ENCODE assay signal across 8 cellular contexts in the genomic region with DNA sequence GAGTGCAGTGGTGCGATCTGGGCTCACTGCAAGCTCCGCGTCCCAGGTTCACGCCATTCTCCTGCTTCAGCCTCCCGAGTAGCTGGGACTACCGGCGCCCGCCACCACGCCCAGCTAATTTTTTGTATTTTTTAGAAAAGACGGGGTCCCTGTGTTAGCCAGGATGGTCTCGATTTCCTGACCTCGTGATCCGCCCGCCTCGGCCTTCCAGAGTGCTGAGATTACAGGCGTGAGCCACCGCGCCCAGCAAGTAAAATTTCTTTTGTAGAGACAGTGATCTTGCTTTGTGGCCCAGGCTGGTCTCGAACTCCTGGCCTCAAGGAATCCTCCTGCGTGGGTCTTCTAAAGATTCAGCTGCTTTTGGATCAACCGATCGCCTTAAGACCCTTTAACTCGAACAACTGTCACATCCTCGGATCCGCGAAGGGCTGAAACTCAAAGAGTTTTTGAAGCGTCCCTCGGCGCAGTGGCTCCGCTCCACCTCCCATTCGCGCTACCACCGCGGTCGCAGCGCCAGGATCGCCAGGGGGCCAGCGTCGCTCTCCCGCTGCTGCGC. TPM values are rescaled to one million over a fixed set of nuclear protein-coding genes. Genes with fewer than 3 reads are reported as not detected.
DNase-seq lines count a peak whose midpoint lies in the region; TF ChIP-seq lines count a peak whose summit lies in the region.
"Not testable (repeated sequence)": the region's sequence is repeated elsewhere in the genome, so short reads cannot be mapped to it uniquely, and the experiment has no call there.

No MANE protein-coding gene starts in this region.

- H3K9me2 ChIP-seq in OCI-LY7 (ENCODE audit: insufficient read depth, low read length), result not testable (repeated sequence)

- H3K27me3 ChIP-seq in left ventricle myocardium inferior (ENCODE audit: low read depth); muscle layer of colon (ENCODE audit: control insufficient read depth in 1 of 2, insufficient read depth in 2 of 2, low read length in 2 of 2): not testable (repeated sequence)

- not testable (repeated sequence) for H4K20me1 ChIP-seq in OCI-LY7 (ENCODE audit: insufficient read depth, low read length)

- CTCF ChIA-PET in OCI-LY7 (lab: Charles Lee; ENCODE audit: unreplicated experiment), result not testable (repeated sequence)

- not testable (repeated sequence) for DNase-seq in OCI-LY7 (ENCODE audit: low spot score); activated T-helper 1 cell treated with anti-CD3 and anti-CD28 coated beads, Interleukin-12 subunit alpha, Interleukin-12 subunit beta, Interleukin-2, Interleukin-4 antibody, amounts not matched to agents 30 ng/mL and 10 ng/mL and 1 ng/mL, durations not matched to agents 14 hours and 24 hours and 36 hours (ENCODE audit: low spot score); left ventricle myocardium inferior

- H3K4me3 ChIP-seq in OCI-LY7 (ENCODE audit: low read depth, low read length, poor library complexity, severe bottlenecking) (peak overlapping the region; percentile 71), left ventricle myocardium inferior (peak overlapping the region; percentile 90), muscle layer of colon (ENCODE audit: low read depth in 1 of 2, low read length in 2 of 2) (peak overlapping the region; percentile 83 to 89), skin epidermis (peak overlapping the region; percentile 58 to 96 (median 85))

- POLR2A ChIA-PET in OCI-LY7 (lab: Charles Lee), result interaction anchor here (0.5 to 2.0 kb wide), 6 partner anchors 9 to 99 kb away, joined by 3 to 8 read pairs (median 6); no protein-coding TSS in a partner anchor

- TF ChIP-seq CTCF in 22Rv1 (IDR thresholded peaks at IDR 0.05) (peak; percentile 30), GM12874 (IDR thresholded peaks at IDR 0.05; ENCODE audit: insufficient read depth, low read depth, low read length) (0 out of 2 replicates have a peak, but pooled peaks have one; percentile 12), OCI-LY7 (conservative IDR thresholded peaks at IDR 0.05; ENCODE audit: low read length) (0 out of 2 replicates have a peak, but pooled peaks have one; percentile 40), left ventricle myocardium inferior (IDR thresholded peaks at IDR 0.05; ENCODE audit: borderline replicate concordance) (peak; percentile 47)

- not testable (repeated sequence) for H3K9me3 ChIP-seq in OCI-LY7 (ENCODE audit: low read length); left ventricle myocardium inferior (replicated peaks); muscle layer of colon (ENCODE audit: low read length)

- peaks cover 41% of the 10 kb centered on the region; the same call in 1 of the 2 replicates for H3K79me2 ChIP-seq in OCI-LY7 (ENCODE audit: insufficient read depth, low read depth, low read length)

- TSS peak; percentile 91 for BruUV-seq in OCI-LY7 (replicated peaks; lab: Mats Ljungman, UMichigan)

- H3K36me3 ChIP-seq in OCI-LY7 (ENCODE audit: insufficient read depth, low read length); left ventricle myocardium inferior; muscle layer of colon (ENCODE audit: insufficient read depth, low read length): not testable (repeated sequence)

- peak overlapping the region; percentile 73 for H3K9ac ChIP-seq in muscle layer of colon (ENCODE audit: low read length)

- peak overlapping the region; percentile 94 for H3K27ac Mint-ChIP-seq in activated T-helper 1 cell treated with anti-CD3 and anti-CD28 coated beads, Interleukin-12 subunit alpha, Interleukin-12 subunit beta, Interleukin-2, Interleukin-4 antibody, amounts not matched to agents 30 ng/mL and 10 ng/mL and 1 ng/mL, durations not matched to agents 14 hours and 24 hours and 36 hours

- intact Hi-C loops in OCI-LY7 (cut with micrococcal nuclease; ENCODE audit: unreplicated experiment), result loop anchor here (1.0 to 5.0 kb wide), 2 partner anchors 25 to 96 kb away; a partner anchor contains a TSS
- intact Hi-C loops in activated T-helper 1 cell treated with anti-CD3 and anti-CD28 coated beads, Interleukin-12 subunit alpha, Interleukin-12 subunit beta, Interleukin-2, Interleukin-4 antibody, amounts not matched to agents 30 ng/mL and 10 ng/mL and 1 ng/mL, durations not matched to agents 14 hours and 24 hours and 36 hours (cut with micrococcal nuclease), result loop anchor here (1.0 to 10.0 kb wide), 10 partner anchors 25 to 651 kb away; a partner anchor contains a TSS
- intact Hi-C loops in left ventricle myocardium inferior (cut with micrococcal nuclease), result not testable (repeated sequence)

- peak overlapping the region; percentile 93 for H3K27ac ChIP-seq in 22Rv1
- peak overlapping the region; percentile 80 for H3K27ac ChIP-seq in OCI-LY7 (ENCODE audit: low read depth, low read length, poor library complexity, severe bottlenecking)
- H3K27ac ChIP-seq in cingulate gyrus (ENCODE audit: low read depth, low read length), result peak overlapping the region; percentile 89
- peak overlapping the region; percentile 97 for H3K27ac ChIP-seq in left ventricle myocardium inferior (replicated peaks)
- H3K27ac ChIP-seq in muscle layer of colon (ENCODE audit: low read depth, low read length), result peak overlapping the region; percentile 97
- H3K27ac ChIP-seq in skin epidermis, result peak overlapping the region; percentile 54 to 99 (median 97)

- H3K4me3 Mint-ChIP-seq in activated T-helper 1 cell treated with anti-CD3 and anti-CD28 coated beads, Interleukin-12 subunit alpha, Interleukin-12 subunit beta, Interleukin-2, Interleukin-4 antibody, amounts not matched to agents 30 ng/mL and 10 ng/mL and 1 ng/mL, durations not matched to agents 14 hours and 24 hours and 36 hours, result peak overlapping the region; percentile 94

- not testable (repeated sequence) for H3K27me3 Mint-ChIP-seq in activated T-helper 1 cell treated with anti-CD3 and anti-CD28 coated beads, Interleukin-12 subunit alpha, Interleukin-12 subunit beta, Interleukin-2, Interleukin-4 antibody, amounts not matched to agents 30 ng/mL and 10 ng/mL and 1 ng/mL, durations not matched to agents 14 hours and 24 hours and 36 hours (ENCODE audit: insufficient read depth)

- not testable (repeated sequence) for H3K4me1 ChIP-seq in OCI-LY7 (ENCODE audit: insufficient read depth, low read length, poor library complexity, severe bottlenecking)
- H3K4me1 ChIP-seq in left ventricle myocardium inferior (peaks cover 37% of the 10 kb centered on the region), muscle layer of colon (ENCODE audit: insufficient read depth, low read length) (peaks cover 14% of the 10 kb centered on the region)

- not testable (repeated sequence) for H3K9me3 Mint-ChIP-seq in activated T-helper 1 cell treated with anti-CD3 and anti-CD28 coated beads, Interleukin-12 subunit alpha, Interleukin-12 subunit beta, Interleukin-2, Interleukin-4 antibody, amounts not matched to agents 30 ng/mL and 10 ng/mL and 1 ng/mL, durations not matched to agents 14 hours and 24 hours and 36 hours

- peaks cover 15% of the 10 kb centered on the region for H3K4me1 Mint-ChIP-seq in activated T-helper 1 cell treated with anti-CD3 and anti-CD28 coated beads, Interleukin-12 subunit alpha, Interleukin-12 subunit beta, Interleukin-2, Interleukin-4 antibody, amounts not matched to agents 30 ng/mL and 10 ng/mL and 1 ng/mL, durations not matched to agents 14 hours and 24 hours and 36 hours (ENCODE audit: low read depth)

- peak overlapping the region; percentile 72 for H3K4me2 ChIP-seq in OCI-LY7 (ENCODE audit: low read length)

- peak overlapping the region; percentile 51; the same call in 1 of the 2 replicates for H2AFZ ChIP-seq in OCI-LY7 (ENCODE audit: low read length)

- not testable (repeated sequence) for H3K36me3 Mint-ChIP-seq in activated T-helper 1 cell treated with anti-CD3 and anti-CD28 coated beads, Interleukin-12 subunit alpha, Interleukin-12 subunit beta, Interleukin-2, Interleukin-4 antibody, amounts not matched to agents 30 ng/mL and 10 ng/mL and 1 ng/mL, durations not matched to agents 14 hours and 24 hours and 36 hours (ENCODE audit: low read depth)

RNA-seq across cellular contexts. Expression of a gene that starts 25.1 kb away (rescaled TPM):
- 32.9 and 40.5 TPM in 2 replicates for total RNA-seq in OCI-LY7 (2014; rRNA removed; shearing (Covaris generic))
- total RNA-seq in OCI-LY7 (2022), result 41.8 and 43.3 TPM in 2 replicates
- total RNA-seq in activated T-helper 1 cell treated with anti-CD3 and anti-CD28 coated beads, Interleukin-12 subunit alpha, Interleukin-12 subunit beta, Interleukin-2, Interleukin-4 antibody, amounts not matched to agents 30 ng/mL and 10 ng/mL and 1 ng/mL, durations not matched to agents 14 hours and 24 hours and 36 hours, result 11.0 and 13.8 TPM in 2 replicates
- 10.8 TPM for total RNA-seq in left ventricle myocardium inferior
